Comparison of ENCODE assay signal across 19 cellular contexts in the genomic region with DNA sequence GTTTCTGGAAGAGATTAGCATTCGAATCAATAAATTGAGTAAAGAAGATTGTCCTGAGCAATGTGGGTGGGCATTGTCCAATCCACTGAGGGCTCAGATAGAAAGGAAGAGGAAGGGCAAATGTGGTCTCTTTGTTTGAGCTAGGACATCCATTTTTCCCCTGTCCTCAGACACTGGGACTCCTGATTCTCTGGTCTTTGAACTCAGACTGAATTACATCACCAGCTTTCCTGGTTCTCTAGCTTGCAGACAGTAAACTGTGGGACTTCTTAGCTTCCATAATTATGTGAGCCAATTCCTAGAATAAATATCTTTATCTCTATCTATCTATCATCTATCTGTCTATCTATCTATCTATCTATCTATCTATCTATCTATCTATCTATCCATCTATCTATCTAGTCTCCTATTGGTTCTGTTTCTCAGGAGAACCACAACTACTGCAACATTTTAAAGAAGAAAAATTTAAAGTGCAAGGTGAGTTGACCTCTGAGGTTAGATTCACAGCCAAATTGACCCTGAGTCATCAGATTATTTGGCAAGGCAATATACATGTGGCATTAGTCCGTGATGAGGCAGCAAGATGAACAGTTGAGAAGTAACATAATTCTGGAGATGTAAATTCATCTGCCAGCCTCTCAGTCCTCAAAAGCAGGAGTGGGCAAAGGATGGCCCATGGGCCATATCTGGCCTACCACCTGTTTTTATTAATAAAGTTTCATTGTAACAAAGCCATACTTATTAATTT.
"Had no signal": no experiment of that assay in that cellular context is flagged by ENCODE, and none has a peak within 500 bp of the region (broad histone marks: within the 10 kb centered on the region; RNA-seq: fewer than 3 reads in every experiment).

No MANE protein-coding gene starts in this region.

- H3K4me1 Mint-ChIP-seq: activated CD4-positive, alpha-beta T cell treated with anti-CD3 and anti-CD28 coated beads, Interleukin-2, amount 10 ng/mL, durations not matched to agents 24 days and 14 days; brain; naive thymus-derived CD8-positive, alpha-beta T cell; stimulated activated memory B cell treated with anti-CD40 and anti-IgM and Interleukin-4, amounts not matched to agents 10 μg/mL and 1 μg/mL and 100 μg/mL, for 72 hours; T-cell had no signal

- H3K27me3 ChIP-seq: dorsolateral prefrontal cortex, ovary, sigmoid colon had no signal

- H3K4me3 ChIP-seq: dorsolateral prefrontal cortex, ovary, sigmoid colon, spleen had no signal

- ATAC-seq: activated CD8-positive, alpha-beta T cell treated with anti-CD3 and anti-CD28 coated beads for 36 hours; foreskin keratinocyte; naive thymus-derived CD8-positive, alpha-beta T cell; stimulated activated memory B cell treated with anti-CD40 and anti-IgM and Interleukin-4, amounts not matched to agents 10 μg/mL and 1 μg/mL and 100 μg/mL, for 72 hours; T-cell had no signal

- H3K27ac ChIP-seq: dorsolateral prefrontal cortex, epithelial cell of prostate, foreskin keratinocyte, ovary, spleen had no signal

- H3K9me3 Mint-ChIP-seq: activated CD4-positive, alpha-beta T cell treated with anti-CD3 and anti-CD28 coated beads, Interleukin-2, amount 10 ng/mL, durations not matched to agents 24 days and 14 days; activated CD8-positive, alpha-beta T cell treated with anti-CD3 and anti-CD28 coated beads for 36 hours; activated T-cell treated with anti-CD3 and anti-CD28 coated beads, Interleukin-2, amount 50 U/mL, for 24 hours; activated T-helper 2 cell treated with anti-CD3 and anti-CD28 coated beads, Interferon-gamma antibody, Interleukin-2, Interleukin-4, amounts not matched to agents 10 μg/mL and 5 μg/mL and 100 μg/mL, durations not matched to agents 14 hours and 24 hours and 36 hours; stimulated activated memory B cell treated with anti-CD40 and anti-IgM and Interleukin-4, amounts not matched to agents 10 μg/mL and 1 μg/mL and 100 μg/mL, for 72 hours had no signal

- H3K27me3 Mint-ChIP-seq: activated T-cell treated with anti-CD3 and anti-CD28 coated beads, Interleukin-2, amount 50 U/mL, for 24 hours; stimulated activated memory B cell treated with anti-CD40 and anti-IgM and Interleukin-4, amounts not matched to agents 10 μg/mL and 1 μg/mL and 100 μg/mL, for 72 hours had no signal

- H3K9me3 ChIP-seq: ovary, sigmoid colon had no signal

- H3K4me3 Mint-ChIP-seq: activated CD4-positive, alpha-beta T cell treated with anti-CD3 and anti-CD28 coated beads, Interleukin-2, amount 10 ng/mL, durations not matched to agents 24 days and 14 days; activated CD8-positive, alpha-beta T cell treated with anti-CD3 and anti-CD28 coated beads for 36 hours; activated T-cell treated with anti-CD3 and anti-CD28 coated beads, Interleukin-2, amount 50 U/mL, for 24 hours; brain; naive thymus-derived CD8-positive, alpha-beta T cell; stimulated activated memory B cell treated with anti-CD40 and anti-IgM and Interleukin-4, amounts not matched to agents 10 μg/mL and 1 μg/mL and 100 μg/mL, for 72 hours; T-cell had no signal

- H3K27ac Mint-ChIP-seq: activated CD4-positive, alpha-beta T cell treated with anti-CD3 and anti-CD28 coated beads, Interleukin-2, amount 10 ng/mL, durations not matched to agents 24 days and 14 days; activated CD8-positive, alpha-beta T cell treated with anti-CD3 and anti-CD28 coated beads for 36 hours; activated T-cell treated with anti-CD3 and anti-CD28 coated beads, Interleukin-2, amount 50 U/mL, for 24 hours; activated T-helper 2 cell treated with anti-CD3 and anti-CD28 coated beads, Interferon-gamma antibody, Interleukin-2, Interleukin-4, amounts not matched to agents 10 μg/mL and 5 μg/mL and 100 μg/mL, durations not matched to agents 14 hours and 24 hours and 36 hours; brain; naive thymus-derived CD8-positive, alpha-beta T cell; stimulated activated memory B cell treated with anti-CD40 and anti-IgM and Interleukin-4, amounts not matched to agents 10 μg/mL and 1 μg/mL and 100 μg/mL, for 72 hours; T-cell had no signal

- DNase-seq: activated CD4-positive, alpha-beta T cell treated with anti-CD3 and anti-CD28 coated beads, Interleukin-2, amount 10 ng/mL, durations not matched to agents 24 days and 14 days; activated CD4-positive, CD25-positive, alpha-beta regulatory T cell; activated CD8-positive, alpha-beta T cell treated with anti-CD3 and anti-CD28 coated beads for 36 hours; activated naive CD4-positive, alpha-beta T cell treated with Interleukin-2 at 50 U/mL for 16 hours; activated T-cell treated with anti-CD3 and anti-CD28 coated beads, Interleukin-2, amount 50 U/mL, for 24 hours; central memory CD4-positive, alpha-beta T cell; dorsolateral prefrontal cortex; mesendoderm; naive thymus-derived CD8-positive, alpha-beta T cell; ovary; sigmoid colon; spleen; stimulated activated CD4-positive, alpha-beta T cell treated with anti-CD3 and anti-CD28 coated beads, Interleukin-4, amount 100 ng/mL, for 4 hours; T-cell had no signal

- H3K36me3 ChIP-seq: ovary, sigmoid colon, spleen had no signal

- H3K4me1 ChIP-seq: foreskin keratinocyte, spleen had no signal

- H3K36me3 Mint-ChIP-seq: brain; stimulated activated memory B cell treated with anti-CD40 and anti-IgM and Interleukin-4, amounts not matched to agents 10 μg/mL and 1 μg/mL and 100 μg/mL, for 72 hours; T-cell had no signal
